9 cellular contexts compared by ENCODE assay signal in the genomic region with DNA sequence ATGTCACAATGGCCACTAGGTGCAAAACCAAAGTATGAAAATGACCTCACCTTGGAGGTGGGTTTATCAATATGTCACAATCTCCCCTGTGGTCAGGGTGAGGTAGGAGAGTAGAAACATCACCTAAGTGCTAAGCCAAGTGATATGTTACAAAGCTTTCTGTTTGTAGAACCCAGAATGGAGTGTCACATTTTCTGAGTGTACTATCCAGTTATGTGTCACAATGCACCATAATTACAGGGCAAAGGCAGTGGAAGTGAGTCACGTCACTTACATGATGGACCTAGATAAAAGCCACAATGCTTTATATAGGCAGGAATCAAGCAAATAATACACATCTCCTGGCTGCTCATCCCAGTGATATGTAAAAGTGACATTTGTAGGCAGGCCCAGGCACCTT. TPM values are rescaled to one million over a fixed set of nuclear protein-coding genes. Genes with fewer than 3 reads are reported as not detected.
"Had no signal": no experiment of that assay in that cellular context is flagged by ENCODE, and none has a peak within 500 bp of the region (broad histone marks: within the 10 kb centered on the region; RNA-seq: fewer than 3 reads in every experiment).

No MANE protein-coding gene starts in this region.

RNA-seq across cellular contexts. Expression of a gene that starts 21.8 kb away (rescaled TPM):
- total RNA-seq: LHCN-M2, MCF 10A, NCI-H460, OCI-LY7, PC-9, Right ventricle myocardium inferior, RPMI7951, SJCRH30, SK-MEL-5 had no signal
